1 cellular context compared by ENCODE assay signal in the genomic region with DNA sequence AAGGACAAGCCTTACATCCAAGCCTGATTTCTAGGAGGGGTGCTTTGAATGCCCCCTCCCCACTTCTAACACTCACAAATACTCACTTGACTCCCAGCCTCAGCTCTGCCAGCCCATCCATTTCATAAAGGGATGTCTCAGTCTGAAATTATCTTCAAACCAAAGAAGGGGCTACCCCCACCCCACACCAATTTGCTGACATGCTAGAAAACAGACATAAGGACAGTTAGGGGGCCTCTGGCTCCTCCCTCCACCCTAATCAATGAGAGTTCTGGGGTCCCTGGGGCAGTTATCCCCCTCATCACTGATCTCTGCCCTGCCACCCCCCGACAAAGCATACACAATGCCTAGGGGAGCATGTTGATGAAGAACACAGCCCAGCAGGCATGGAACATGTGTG.
A peak's percentile ranks its signal among the peaks of the same experiment; 100 is the strongest.
TF ChIP-seq lines count a peak whose summit lies in the region.

No MANE protein-coding gene starts in this region.

TF ChIP-seq in A549, 52 proteins besides CTCF, POLR2A, EP300 and RAD21:
- no peak for TF ChIP-seq ZFP36 (IDR thresholded peaks at IDR 0.05; ENCODE audit: borderline replicate concordance, partially characterized antibody)
- TF ChIP-seq, protein P1, sequence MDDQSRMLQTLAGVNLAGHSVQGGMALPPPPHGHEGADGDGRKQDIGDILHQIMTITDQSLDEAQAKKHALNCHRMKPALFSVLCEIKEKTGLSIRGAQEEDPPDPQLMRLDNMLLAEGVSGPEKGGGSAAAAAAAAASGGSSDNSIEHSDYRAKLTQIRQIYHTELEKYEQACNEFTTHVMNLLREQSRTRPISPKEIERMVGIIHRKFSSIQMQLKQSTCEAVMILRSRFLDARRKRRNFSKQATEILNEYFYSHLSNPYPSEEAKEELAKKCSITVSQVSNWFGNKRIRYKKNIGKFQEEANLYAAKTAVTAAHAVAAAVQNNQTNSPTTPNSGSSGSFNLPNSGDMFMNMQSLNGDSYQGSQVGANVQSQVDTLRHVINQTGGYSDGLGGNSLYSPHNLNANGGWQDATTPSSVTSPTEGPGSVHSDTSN (IDR thresholded peaks at IDR 0.05) = no peak
- no peak for TF ChIP-seq CEBPB (IDR thresholded peaks at IDR 0.05)
- peak; percentile 36 for TF ChIP-seq MAFK (IDR thresholded peaks at IDR 0.05; ENCODE audit: partially characterized antibody)
